ENCODE assay signal across 8 cellular contexts in the genomic region with DNA sequence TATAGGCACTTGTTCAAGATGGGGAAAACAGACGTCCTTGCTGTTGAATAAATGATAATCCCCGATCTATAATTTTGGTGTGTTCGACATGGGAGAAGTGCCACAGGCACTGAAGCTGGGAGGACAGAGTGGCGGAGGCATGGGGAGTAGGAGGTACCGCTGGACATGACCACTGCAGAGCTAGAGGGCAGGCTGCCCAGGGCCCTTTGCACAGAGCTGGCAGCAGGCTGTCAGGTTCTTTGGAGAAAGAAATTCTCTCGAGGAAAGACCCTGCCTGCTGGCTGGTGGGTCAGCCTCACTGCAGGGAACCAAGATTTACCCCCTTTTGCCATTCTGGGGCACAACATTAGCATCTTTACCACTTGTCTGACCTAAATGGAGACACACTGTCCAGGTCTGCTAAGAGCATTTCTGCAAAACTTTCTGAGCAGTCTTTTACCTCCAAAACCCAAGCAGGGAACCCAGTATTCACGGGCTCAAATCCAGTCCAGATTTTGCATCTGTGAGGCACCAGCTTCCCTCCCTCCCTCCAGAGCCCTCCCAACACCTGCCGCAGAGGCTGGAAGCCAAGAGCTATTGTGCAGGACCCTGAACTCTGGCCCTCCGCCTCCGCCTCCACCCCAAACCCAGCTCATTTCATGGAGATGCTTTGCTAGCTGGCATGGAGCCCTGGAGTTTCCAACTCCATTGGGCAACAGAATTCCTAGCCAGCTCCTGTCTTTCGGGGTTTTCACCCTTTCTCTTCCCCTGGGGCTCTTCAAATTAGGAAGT.
DNase-seq lines count a peak whose midpoint lies in the region; ATAC-seq and TF ChIP-seq lines count a peak whose summit lies in the region.
"Had no signal": no experiment of that assay in that cellular context is flagged by ENCODE, and none has a peak within 500 bp of the region (broad histone marks: within the 10 kb centered on the region; RNA-seq: fewer than 3 reads in every experiment).

No MANE protein-coding gene starts in this region.

- H3K27me3 ChIP-seq in heart right ventricle: no peaks in the 10 kb centered on the region
- H3K27me3 ChIP-seq in stomach smooth muscle (ENCODE audit: control insufficient read depth in 1 of 2, insufficient read depth in 2 of 2, low read length in 2 of 2): no peaks in the 10 kb centered on the region

- DNase-seq in NCI-H1694 (lab: John Stamatoyannopoulos, UW) (peak; percentile 86), SHP77 treated with DMSO at 0.1 percent for 48 hours (lab: John Stamatoyannopoulos, UW) (peak; percentile 81), heart right ventricle (peak in 1 of 2 donors; percentile 39), NCI-H1048 (lab: John Stamatoyannopoulos, UW) (no peak)
- DNase-seq: activated CD8-positive, alpha-beta memory T cell treated with anti-CD3 and anti-CD28 coated beads for 24 hours had no signal

- H3K4me3 ChIP-seq in heart right ventricle: no peak overlapping the region
- H3K4me3 ChIP-seq in stomach smooth muscle (ENCODE audit: low read length in 2 of 2): no peak overlapping the region

- peak in 6 of 8 donors; percentile 54 to 77 (median 61) for ATAC-seq in heart right ventricle
- ATAC-seq in HG02973 (IDR thresholded peaks at IDR 0.05; ENCODE audit: unreplicated experiment): no peak
- no peak for ATAC-seq in GM19467 (IDR thresholded peaks at IDR 0.05; ENCODE audit: unreplicated experiment)

- H3K9me3 ChIP-seq in heart right ventricle: no peaks in the 10 kb centered on the region
- no peaks in the 10 kb centered on the region for H3K9me3 ChIP-seq in stomach smooth muscle (ENCODE audit: control insufficient read depth in 2 of 2, low read length in 2 of 2)

- intact Hi-C loops in heart right ventricle (cut with DNase I): loop anchor here in 1 of 10 donors (10.0 kb wide), 1 partner anchor 143 kb away; a partner anchor contains a TSS

- TF ChIP-seq CTCF in heart right ventricle (IDR thresholded peaks at IDR 0.05): no peak

- H3K27ac ChIP-seq in heart right ventricle: peak overlapping the region in 2 of 10 donors; percentile 25 to 39
- peak overlapping the region; percentile 24 for H3K27ac ChIP-seq in stomach smooth muscle (ENCODE audit: low read length)

- 52 to 63% methylated on average over 11 of the region's 11 CpGs for WGBS in heart right ventricle, 2 donors

- H3K4me1 ChIP-seq in heart right ventricle (peaks cover 0 to 45% (median 16%) of the 10 kb centered on the region in 9 donors), stomach smooth muscle (ENCODE audit: control insufficient read depth, insufficient read depth, low read length) (peaks cover 14% of the 10 kb centered on the region)

- no peak overlapping the region for H3K9ac ChIP-seq in stomach smooth muscle (ENCODE audit: low read length in 2 of 2)

- peaks cover 0 to 44% (median 0%) of the 10 kb centered on the region in 9 donors for H3K36me3 ChIP-seq in heart right ventricle
- H3K36me3 ChIP-seq in stomach smooth muscle (ENCODE audit: control insufficient read depth in 2 of 2, insufficient read depth in 2 of 2, low read length in 2 of 2): peaks cover 3 to 9% of the 10 kb centered on the region in 2 donors

Comparison
In these comparisons a context has a peak if more than half of its experiments do, and no peak if none do; other contexts are left out.
1. ATAC-seq: peak in heart right ventricle (6 of 8); none in HG02973 (single experiment) and GM19467 (single experiment).